In the genomic region with DNA sequence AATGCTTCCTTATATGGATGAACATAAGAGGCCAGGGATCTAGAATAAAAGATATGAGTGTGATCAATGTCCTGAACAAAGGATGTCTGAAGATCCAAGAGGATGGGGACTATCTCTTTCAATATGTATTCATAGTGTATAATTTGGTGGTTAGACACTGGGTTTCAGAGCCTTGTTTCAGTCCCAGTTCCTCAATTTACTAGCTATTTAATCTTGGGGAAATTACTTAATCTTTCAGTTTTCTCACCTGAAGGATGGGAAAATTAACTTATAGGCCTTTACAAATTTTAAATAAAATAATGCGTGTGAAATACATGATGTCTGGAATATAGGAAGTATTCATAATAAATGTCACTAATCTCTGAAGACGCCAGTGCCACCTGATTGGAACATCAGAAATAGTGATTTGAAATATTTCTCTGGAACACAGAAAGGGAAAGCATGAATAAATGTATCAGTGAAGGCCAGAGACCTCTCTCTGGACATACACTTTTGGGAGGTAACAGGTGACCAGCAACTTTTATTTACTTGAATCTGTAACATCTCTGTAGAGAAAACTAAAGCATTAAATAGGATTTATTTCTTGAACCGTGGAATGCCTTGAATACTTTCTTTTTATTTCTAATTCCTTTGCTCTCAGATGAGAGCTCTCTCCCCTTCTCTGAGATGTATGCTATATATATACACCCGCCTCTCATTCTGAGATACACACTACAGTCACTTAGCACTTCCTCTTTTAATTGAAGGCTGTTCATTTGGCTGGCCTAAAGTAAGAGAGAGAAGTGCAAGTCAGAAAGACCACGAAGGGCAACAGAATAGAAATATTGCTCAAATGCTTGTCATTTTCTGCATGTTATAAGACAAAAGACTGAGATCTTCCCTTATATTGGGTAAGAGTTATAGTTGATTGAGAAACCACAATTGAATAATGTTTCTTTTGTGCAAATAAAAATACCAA, we compare ENCODE assay signal across 9 cellular contexts.
DNase-seq lines count a peak whose midpoint lies in the region; ATAC-seq lines count a peak whose summit lies in the region.
"Had no signal": no experiment of that assay in that cellular context is flagged by ENCODE, and none has a peak within 500 bp of the region (broad histone marks: within the 10 kb centered on the region; RNA-seq: fewer than 3 reads in every experiment).

No MANE protein-coding gene starts in this region.

- ATAC-seq in GM18499 (IDR thresholded peaks at IDR 0.05; ENCODE audit: insufficient read depth, unreplicated experiment) (peak; percentile 98), GM21529 (IDR thresholded peaks at IDR 0.05; ENCODE audit: unreplicated experiment) (peak; percentile 97), HG03439 (IDR thresholded peaks at IDR 0.05; ENCODE audit: unreplicated experiment) (peak; percentile 98)
- no peak for ATAC-seq in effector memory CD8-positive, alpha-beta T cell (replicated peaks)

- peaks cover 2% of the 10 kb centered on the region for H3K36me3 Mint-ChIP-seq in effector memory CD8-positive, alpha-beta T cell (ENCODE audit: insufficient read depth)

- H3K27ac ChIP-seq in angular gyrus (ENCODE audit: low read depth, low read length), result peak overlapping the region; percentile 34

- no peaks in the 10 kb centered on the region for H3K4me1 Mint-ChIP-seq in effector memory CD8-positive, alpha-beta T cell (ENCODE audit: low read depth in 2 of 2)

- no peak overlapping the region for H3K4me3 Mint-ChIP-seq in effector memory CD8-positive, alpha-beta T cell

- H3K27me3 Mint-ChIP-seq in effector memory CD8-positive, alpha-beta T cell, result no peaks in the 10 kb centered on the region

- DNase-seq in NCI-H510A (lab: John Stamatoyannopoulos, UW), result no peak
- no peak for DNase-seq in effector memory CD8-positive, alpha-beta T cell
- no peak for DNase-seq in NCI-H2107 treated with DMSO at 0.1 percent for 48 hours (lab: John Stamatoyannopoulos, UW; ENCODE audit: unreplicated experiment)
- DNase-seq in iPS-NIHi7 (ENCODE audit: extremely low spot score), result no peak
- DNase-seq: activated effector memory CD4-positive, alpha-beta T cell treated with Interleukin-2 at 50 U/mL for 16 hours had no signal

- no peak overlapping the region for H3K27ac Mint-ChIP-seq in effector memory CD8-positive, alpha-beta T cell

- peaks cover 0 to 2% of the 10 kb centered on the region in 2 donors for H3K9me3 Mint-ChIP-seq in effector memory CD8-positive, alpha-beta T cell
